In the genomic region with DNA sequence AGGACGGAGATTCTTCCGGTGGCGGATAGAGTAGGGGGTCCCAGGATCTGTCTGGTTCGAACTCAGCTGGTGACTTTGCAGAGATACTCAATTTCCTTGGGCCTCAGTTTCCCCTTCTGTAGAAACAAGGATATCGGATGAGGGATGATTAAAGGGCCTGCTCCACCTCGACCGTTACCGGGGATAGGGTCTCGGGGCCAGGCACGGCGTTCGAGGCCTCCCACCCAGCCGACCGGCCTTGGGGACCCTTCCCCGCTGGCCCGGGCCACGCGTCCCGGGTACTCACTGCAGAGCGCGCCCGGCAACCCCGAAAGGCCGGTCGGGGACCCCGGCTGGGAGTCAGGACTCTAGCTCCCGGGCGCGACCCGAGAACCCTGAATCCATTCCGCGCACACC, we compare ENCODE assay signal across 2 cellular contexts.
TF ChIP-seq lines count a peak whose summit lies in the region.

No MANE protein-coding gene starts in this region.

TF ChIP-seq in SK-N-SH, 30 proteins besides CTCF, POLR2A, EP300 and RAD21 (continued from another document):
- TF ChIP-seq, protein P1, sequence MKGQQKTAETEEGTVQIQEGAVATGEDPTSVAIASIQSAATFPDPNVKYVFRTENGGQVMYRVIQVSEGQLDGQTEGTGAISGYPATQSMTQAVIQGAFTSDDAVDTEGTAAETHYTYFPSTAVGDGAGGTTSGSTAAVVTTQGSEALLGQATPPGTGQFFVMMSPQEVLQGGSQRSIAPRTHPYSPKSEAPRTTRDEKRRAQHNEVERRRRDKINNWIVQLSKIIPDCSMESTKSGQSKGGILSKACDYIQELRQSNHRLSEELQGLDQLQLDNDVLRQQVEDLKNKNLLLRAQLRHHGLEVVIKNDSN (IDR thresholded peaks at IDR 0.05; ENCODE audit: borderline replicate concordance, low read depth), result no peak
- TF ChIP-seq, protein P2, sequence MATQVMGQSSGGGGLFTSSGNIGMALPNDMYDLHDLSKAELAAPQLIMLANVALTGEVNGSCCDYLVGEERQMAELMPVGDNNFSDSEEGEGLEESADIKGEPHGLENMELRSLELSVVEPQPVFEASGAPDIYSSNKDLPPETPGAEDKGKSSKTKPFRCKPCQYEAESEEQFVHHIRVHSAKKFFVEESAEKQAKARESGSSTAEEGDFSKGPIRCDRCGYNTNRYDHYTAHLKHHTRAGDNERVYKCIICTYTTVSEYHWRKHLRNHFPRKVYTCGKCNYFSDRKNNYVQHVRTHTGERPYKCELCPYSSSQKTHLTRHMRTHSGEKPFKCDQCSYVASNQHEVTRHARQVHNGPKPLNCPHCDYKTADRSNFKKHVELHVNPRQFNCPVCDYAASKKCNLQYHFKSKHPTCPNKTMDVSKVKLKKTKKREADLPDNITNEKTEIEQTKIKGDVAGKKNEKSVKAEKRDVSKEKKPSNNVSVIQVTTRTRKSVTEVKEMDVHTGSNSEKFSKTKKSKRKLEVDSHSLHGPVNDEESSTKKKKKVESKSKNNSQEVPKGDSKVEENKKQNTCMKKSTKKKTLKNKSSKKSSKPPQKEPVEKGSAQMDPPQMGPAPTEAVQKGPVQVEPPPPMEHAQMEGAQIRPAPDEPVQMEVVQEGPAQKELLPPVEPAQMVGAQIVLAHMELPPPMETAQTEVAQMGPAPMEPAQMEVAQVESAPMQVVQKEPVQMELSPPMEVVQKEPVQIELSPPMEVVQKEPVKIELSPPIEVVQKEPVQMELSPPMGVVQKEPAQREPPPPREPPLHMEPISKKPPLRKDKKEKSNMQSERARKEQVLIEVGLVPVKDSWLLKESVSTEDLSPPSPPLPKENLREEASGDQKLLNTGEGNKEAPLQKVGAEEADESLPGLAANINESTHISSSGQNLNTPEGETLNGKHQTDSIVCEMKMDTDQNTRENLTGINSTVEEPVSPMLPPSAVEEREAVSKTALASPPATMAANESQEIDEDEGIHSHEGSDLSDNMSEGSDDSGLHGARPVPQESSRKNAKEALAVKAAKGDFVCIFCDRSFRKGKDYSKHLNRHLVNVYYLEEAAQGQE (IDR thresholded peaks at IDR 0.05; ENCODE audit: low read depth, low read length), result no peak
- no peak for TF ChIP-seq TAF1 (IDR thresholded peaks at IDR 0.05; ENCODE audit: borderline replicate concordance, low read depth, low read length)
- TF ChIP-seq, protein P3, sequence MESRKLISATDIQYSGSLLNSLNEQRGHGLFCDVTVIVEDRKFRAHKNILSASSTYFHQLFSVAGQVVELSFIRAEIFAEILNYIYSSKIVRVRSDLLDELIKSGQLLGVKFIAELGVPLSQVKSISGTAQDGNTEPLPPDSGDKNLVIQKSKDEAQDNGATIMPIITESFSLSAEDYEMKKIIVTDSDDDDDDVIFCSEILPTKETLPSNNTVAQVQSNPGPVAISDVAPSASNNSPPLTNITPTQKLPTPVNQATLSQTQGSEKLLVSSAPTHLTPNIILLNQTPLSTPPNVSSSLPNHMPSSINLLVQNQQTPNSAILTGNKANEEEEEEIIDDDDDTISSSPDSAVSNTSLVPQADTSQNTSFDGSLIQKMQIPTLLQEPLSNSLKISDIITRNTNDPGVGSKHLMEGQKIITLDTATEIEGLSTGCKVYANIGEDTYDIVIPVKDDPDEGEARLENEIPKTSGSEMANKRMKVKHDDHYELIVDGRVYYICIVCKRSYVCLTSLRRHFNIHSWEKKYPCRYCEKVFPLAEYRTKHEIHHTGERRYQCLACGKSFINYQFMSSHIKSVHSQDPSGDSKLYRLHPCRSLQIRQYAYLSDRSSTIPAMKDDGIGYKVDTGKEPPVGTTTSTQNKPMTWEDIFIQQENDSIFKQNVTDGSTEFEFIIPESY (IDR thresholded peaks at IDR 0.05; ENCODE audit: borderline replicate concordance, low read depth), result no peak
- no peak for TF ChIP-seq FOSL2 (IDR thresholded peaks at IDR 0.05; ENCODE audit: borderline replicate concordance, low read depth)
- TF ChIP-seq, protein P4, sequence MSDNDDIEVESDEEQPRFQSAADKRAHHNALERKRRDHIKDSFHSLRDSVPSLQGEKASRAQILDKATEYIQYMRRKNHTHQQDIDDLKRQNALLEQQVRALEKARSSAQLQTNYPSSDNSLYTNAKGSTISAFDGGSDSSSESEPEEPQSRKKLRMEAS (IDR thresholded peaks at IDR 0.05; ENCODE audit: low read depth), result no peak
- TF ChIP-seq FOXJ3 (CRISPR knock-in tag; IDR thresholded peaks at IDR 0.05), result no peak; the same call in 1 of the 2 replicates

TF ChIP-seq in SK-N-SH treated with all-trans-retinoic acid at 6 μM for 48 hours, 23 proteins besides CTCF, POLR2A, EP300 and RAD21 (continued from another document):
- TF ChIP-seq, protein P5, sequence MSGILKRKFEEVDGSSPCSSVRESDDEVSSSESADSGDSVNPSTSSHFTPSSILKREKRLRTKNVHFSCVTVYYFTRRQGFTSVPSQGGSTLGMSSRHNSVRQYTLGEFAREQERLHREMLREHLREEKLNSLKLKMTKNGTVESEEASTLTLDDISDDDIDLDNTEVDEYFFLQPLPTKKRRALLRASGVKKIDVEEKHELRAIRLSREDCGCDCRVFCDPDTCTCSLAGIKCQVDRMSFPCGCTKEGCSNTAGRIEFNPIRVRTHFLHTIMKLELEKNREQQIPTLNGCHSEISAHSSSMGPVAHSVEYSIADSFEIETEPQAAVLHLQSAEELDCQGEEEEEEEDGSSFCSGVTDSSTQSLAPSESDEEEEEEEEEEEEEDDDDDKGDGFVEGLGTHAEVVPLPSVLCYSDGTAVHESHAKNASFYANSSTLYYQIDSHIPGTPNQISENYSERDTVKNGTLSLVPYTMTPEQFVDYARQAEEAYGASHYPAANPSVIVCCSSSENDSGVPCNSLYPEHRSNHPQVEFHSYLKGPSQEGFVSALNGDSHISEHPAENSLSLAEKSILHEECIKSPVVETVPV (CRISPR knock-in tag; IDR thresholded peaks at IDR 0.05), result no peak
- TF ChIP-seq TOX (CRISPR knock-in tag; IDR thresholded peaks at IDR 0.05; ENCODE audit: borderline replicate concordance), result no peak
- no peak for TF ChIP-seq OSR1 (CRISPR knock-in tag; IDR thresholded peaks at IDR 0.05)
- no peak for TF ChIP-seq ISL1 (CRISPR knock-in tag; IDR thresholded peaks at IDR 0.05)
